Comparison of ENCODE assay signal across 28 cellular contexts in the genomic region with DNA sequence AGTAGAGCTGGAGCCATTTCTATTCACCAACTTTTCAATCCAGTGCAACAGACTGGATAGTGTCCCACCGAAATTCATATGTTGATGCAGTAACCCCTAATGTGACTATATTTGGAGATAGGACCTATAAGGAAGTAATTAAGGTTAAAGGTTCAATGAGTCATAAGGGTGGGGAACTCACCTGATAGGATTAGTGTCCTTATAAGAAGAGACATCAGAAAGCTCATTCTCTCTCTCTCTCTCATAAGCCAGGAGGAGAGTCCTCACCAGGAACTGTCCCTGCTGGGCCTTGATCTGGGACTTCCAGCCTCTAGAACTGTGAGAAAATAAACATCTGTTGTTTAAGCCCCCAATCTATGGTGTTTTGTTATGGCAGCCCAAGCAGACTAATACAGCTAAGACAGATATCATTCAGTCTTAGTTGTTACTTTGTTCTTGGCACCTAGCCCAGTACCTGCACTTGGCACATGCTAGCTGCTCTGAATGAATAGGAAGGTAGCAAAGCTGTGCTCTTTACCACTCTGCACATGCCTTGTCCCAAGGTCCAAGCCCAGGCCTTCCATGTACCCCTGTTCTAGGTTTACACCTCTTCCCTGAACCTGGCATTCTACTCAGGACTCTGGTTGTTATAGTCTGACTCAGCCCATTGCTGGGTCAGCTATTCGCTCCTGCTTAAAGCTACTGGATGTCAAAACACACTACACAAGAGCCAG. TPM values are rescaled to one million over a fixed set of nuclear protein-coding genes. Genes with fewer than 3 reads are reported as not detected.
DNase-seq lines count a peak whose midpoint lies in the region; ATAC-seq and TF ChIP-seq lines count a peak whose summit lies in the region.
"Had no signal": no experiment of that assay in that cellular context is flagged by ENCODE, and none has a peak within 500 bp of the region (broad histone marks: within the 10 kb centered on the region; RNA-seq: fewer than 3 reads in every experiment).

No MANE protein-coding gene starts in this region.

- no peak overlapping the region for H3K27ac ChIP-seq in PC-3 (ENCODE audit: low read length)
- H3K27ac ChIP-seq: pancreas, transverse colon, VCaP had no signal

- H3K9me3 ChIP-seq in PC-3 (ENCODE audit: low read length) = no peaks in the 10 kb centered on the region
- H3K9me3 ChIP-seq in mucosa of descending colon = no peaks in the 10 kb centered on the region
- H3K9me3 ChIP-seq: pancreas, transverse colon had no signal

- no peaks in the 10 kb centered on the region for H3K4me1 ChIP-seq in PC-3 (ENCODE audit: insufficient read depth, low read length)
- no peaks in the 10 kb centered on the region for H3K4me1 ChIP-seq in mucosa of descending colon (ENCODE audit: low read depth)
- H3K4me1 ChIP-seq: pancreas, transverse colon had no signal

- BruUV-seq in PC-3 (replicated peaks; lab: Mats Ljungman, UMichigan) = no TSS peak

- TF ChIP-seq CTCF in PC-3 (conservative IDR thresholded peaks at IDR 0.05; ENCODE audit: low read depth, low read length) (no peak), mucosa of descending colon (IDR thresholded peaks at IDR 0.05) (no peak)

- H3K36me3 ChIP-seq in PC-3 (ENCODE audit: low read depth, low read length) (no peaks in the 10 kb centered on the region), mucosa of descending colon (ENCODE audit: low read depth) (no peaks in the 10 kb centered on the region)
- H3K36me3 ChIP-seq: pancreas, transverse colon had no signal

- no peaks in the 10 kb centered on the region for H3K27me3 ChIP-seq in PC-3 (ENCODE audit: low read length)
- H3K27me3 ChIP-seq: pancreas, transverse colon had no signal

- peak; percentile 11 for DNase-seq in NCI-H1694 (lab: John Stamatoyannopoulos, UW)
- no peak for DNase-seq in NCI-H1694 treated with DMSO at 0.1 percent for 48 hours (lab: John Stamatoyannopoulos, UW)
- DNase-seq in NCI-H1105 treated with DMSO at 0.1 percent for 48 hours (lab: John Stamatoyannopoulos, UW) = peak; percentile 75
- peak; percentile 21 for DNase-seq in PC-3
- DNase-seq in mucosa of descending colon = peak in 1 of 3 donors; percentile 11
- no peak for DNase-seq in inferior parietal cortex (ENCODE audit: extremely low spot score)
- DNase-seq: activated CD4-positive, alpha-beta T cell treated with anti-CD3 and anti-CD28 coated beads for 4 hours; activated effector memory CD4-positive, alpha-beta T cell treated with Interleukin-2 at 50 U/mL for 16 hours; activated T-cell treated with anti-CD3 and anti-CD28 coated beads for 4 hours; anterior cingulate cortex; DND-41; effector CD8-positive, alpha-beta T cell; HCEC 1CT; NCI-H1048; pancreas; retina; stimulated activated CD4-positive, alpha-beta T cell treated with anti-CD3 and anti-CD28 coated beads, Interleukin-1b, Interleukin-23, amount 100 ng/mL, for 48 hours; transverse colon had no signal

- no peaks in the 10 kb centered on the region for H3K79me2 ChIP-seq in PC-3 (ENCODE audit: low read length)

- ATAC-seq in PC-3 (no peak; the same call in 1 of the 2 replicates), mucosa of descending colon (peak; percentile 77), GM21786 (IDR thresholded peaks at IDR 0.05; ENCODE audit: unreplicated experiment) (no peak), HG02870 (IDR thresholded peaks at IDR 0.05; ENCODE audit: unreplicated experiment) (no peak)
- ATAC-seq: pancreas, Right ventricle myocardium inferior had no signal

- H3K4me3 ChIP-seq in PC-3 (ENCODE audit: low read length) (no peak overlapping the region), mucosa of descending colon (no peak overlapping the region)
- H3K4me3 ChIP-seq: lung, pancreas, smooth muscle cell, transverse colon had no signal

- CTCF ChIA-PET in PC-3 (lab: Charles Lee) = interaction anchor here (0.5 kb wide), 1 partner anchor 23 kb away, joined by 10 read pairs; no protein-coding TSS in a partner anchor

- no peak overlapping the region for H3K4me2 ChIP-seq in PC-3 (ENCODE audit: low read length)
- H3K4me2 ChIP-seq: smooth muscle cell had no signal

- no peaks in the 10 kb centered on the region for H4K20me1 ChIP-seq in PC-3 (ENCODE audit: low read length)

- POLR2A ChIA-PET in PC-3 (lab: Charles Lee; ENCODE audit: unreplicated experiment) = no interaction called here

- H3K9me2 ChIP-seq in PC-3 (replicated peaks; ENCODE audit: low read length) = no peaks in the 10 kb centered on the region

- H2AFZ ChIP-seq in PC-3 (ENCODE audit: low read length) = no peak overlapping the region

- intact Hi-C loops in PC-3 (cut with micrococcal nuclease) (no loop called here), mucosa of descending colon (cut with DNase I, micrococcal nuclease) (no loop called here)

- no peaks in the 10 kb centered on the region for H3F3A ChIP-seq in PC-3 (ENCODE audit: low read length, unreplicated experiment)

- H3K9ac ChIP-seq in PC-3 (ENCODE audit: low read length) = no peak overlapping the region

RNA-seq across cellular contexts. Expression of a gene that starts 19.2 kb away (rescaled TPM):
- total RNA-seq in PC-3 (2014; rRNA removed) = not detected in 2 replicates
- not detected for total RNA-seq in mucosa of descending colon
- total RNA-seq: B cell, epithelial cell of proximal tubule, kidney epithelial cell, lung, neural crest cell, Right ventricle myocardium inferior, smooth muscle cell, transverse colon had no signal

RNA-seq across cellular contexts. Expression of a gene that starts 28.8 kb away (rescaled TPM):
- 74.7 and 97.9 TPM in 2 replicates for total RNA-seq in PC-3 (2014; rRNA removed)
- 10 to 100 TPM; 28.1 to 35.8 (median 29.2) TPM for total RNA-seq in mucosa of descending colon

Comparison
In these comparisons a context has a peak if more than half of its experiments do, and no peak if none do; other contexts are left out.
1. DNase-seq: peak in NCI-H1694 (single experiment), NCI-H1105 treated with DMSO at 0.1 percent for 48 hours (single experiment) and PC-3 (single experiment); none in NCI-H1694 treated with DMSO at 0.1 percent for 48 hours (single experiment) and inferior parietal cortex (single experiment).